ENCODE assay signal across 15 cellular contexts in the genomic region with DNA sequence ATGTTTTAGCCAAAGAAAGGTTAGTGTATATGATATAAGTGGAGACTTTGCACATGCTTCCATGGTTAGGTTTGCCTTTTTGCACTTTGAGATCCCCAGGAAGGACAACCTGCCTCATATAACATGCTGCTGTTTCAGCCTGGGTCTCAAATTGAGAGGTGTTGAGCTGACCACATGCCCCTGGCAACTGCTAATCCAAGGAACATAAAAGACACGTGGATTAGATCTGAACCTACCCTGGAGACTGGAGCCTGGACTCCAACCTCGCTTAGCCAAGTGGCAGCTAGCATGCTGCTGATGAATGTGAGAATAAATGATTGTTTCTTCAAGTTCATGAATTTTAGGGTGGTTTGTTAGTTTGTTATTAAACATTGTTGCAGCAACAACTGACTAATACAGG.
A peak's percentile ranks its signal among the peaks of the same experiment; 100 is the strongest.
DNase-seq lines count a peak whose midpoint lies in the region; ATAC-seq lines count a peak whose summit lies in the region.
"Had no signal": no experiment of that assay in that cellular context is flagged by ENCODE, and none has a peak within 500 bp of the region (broad histone marks: within the 10 kb centered on the region; RNA-seq: fewer than 3 reads in every experiment).

No MANE protein-coding gene starts in this region.

- no peak for ATAC-seq in activated CD4-positive, CD25-positive, alpha-beta regulatory T cell treated with anti-CD3 and anti-CD28 coated beads, Interleukin-2, amount 50 U/mL, for 24 hours
- ATAC-seq: A549; CD8-positive, alpha-beta T cell had no signal

- H3K4me3 ChIP-seq in HAP-1, result no peak overlapping the region
- H3K4me3 ChIP-seq: A549; BLaER1 treated with 17β-estradiol and CSF1 and Interleukin-3, amounts not matched to agents 10 nM and 100 nM had no signal

- DNase-seq in DMS53 (lab: John Stamatoyannopoulos, UW) (peak; percentile 2), DMS53 treated with DMSO at 0.1 percent for 48 hours (lab: John Stamatoyannopoulos, UW; ENCODE audit: unreplicated experiment) (no peak), HAP-1 (ENCODE audit: low spot score in 2 of 2) (peak; percentile 58 to 59), NCI-H69 (lab: John Stamatoyannopoulos, UW) (peak; percentile 55), RKO (ENCODE audit: low spot score) (no peak)
- DNase-seq: AML-193; Caco-2; Calu3; CD4-positive, alpha-beta T cell; CD8-positive, alpha-beta T cell; DMS79 treated with DMSO at 0.1 percent for 48 hours; GF-D8 had no signal

- H3K9me3 ChIP-seq in HAP-1, result peaks cover 3% of the 10 kb centered on the region; the same call in 1 of the 2 replicates
- H3K9me3 ChIP-seq: A549, Caco-2 had no signal

- in situ Hi-C loops in HAP-1 (cut with MboI; ENCODE audit: low sequenced_read_pairs), result no loop called here

- peaks cover 65% of the 10 kb centered on the region for H3K4me1 ChIP-seq in HAP-1
- H3K4me1 ChIP-seq: A549, Caco-2 had no signal

- H3K27me3 ChIP-seq in HAP-1 (ENCODE audit: low read depth), result no peaks in the 10 kb centered on the region
- H3K27me3 ChIP-seq: BLaER1 treated with 17β-estradiol and CSF1 and Interleukin-3, amounts not matched to agents 10 nM and 100 nM had no signal

- H3K36me3 ChIP-seq in HAP-1 (replicated peaks), result no peaks in the 10 kb centered on the region

Comparison
In these comparisons a context has a peak if more than half of its experiments do, and no peak if none do; other contexts are left out.
1. DNase-seq: peak in DMS53 (single experiment), HAP-1 (2 of 2) and NCI-H69 (single experiment); none in DMS53 treated with DMSO at 0.1 percent for 48 hours (single experiment) and RKO (single experiment).